In genomic region chr3:10192953-10193691, GRCh38 we compare ENCODE assay signal across 9 cellular contexts. TPM values are rescaled to one million over a fixed set of nuclear protein-coding genes. Genes with fewer than 3 reads are reported as not detected.
DNase-seq lines count a peak whose midpoint lies in the region; ATAC-seq and TF ChIP-seq lines count a peak whose summit lies in the region.
"Had no signal": no experiment of that assay in that cellular context is flagged by ENCODE, and none has a peak within 500 bp of the region (broad histone marks: within the 10 kb centered on the region; RNA-seq: fewer than 3 reads in every experiment).

No MANE protein-coding gene starts in this region.

- no peak for ATAC-seq in HG03469 (IDR thresholded peaks at IDR 0.05; ENCODE audit: unreplicated experiment)

- WGBS in sigmoid colon, 2 donors, result 60 to 86% methylated on average over 12 of the region's 12 CpGs

- peaks cover 11% of the 10 kb centered on the region for H3K4me1 ChIP-seq in A673 (ENCODE audit: insufficient read depth, low read length, poor library complexity, severe bottlenecking)
- H3K4me1 ChIP-seq in sigmoid colon, result peaks cover 0 to 82% (median 72%) of the 10 kb centered on the region in 4 donors

- H3K36me3 ChIP-seq in A673 (ENCODE audit: insufficient read depth, low read length, poor library complexity, severe bottlenecking) (no peaks in the 10 kb centered on the region), sigmoid colon (no peaks in the 10 kb centered on the region)

- POLR2A ChIA-PET in A673 (lab: Charles Lee; ENCODE audit: low non-redundant PET), result no interaction called here

- H3K27ac ChIP-seq in A673 (ENCODE audit: low read depth, low read length, poor library complexity, severe bottlenecking) (no peak overlapping the region), sigmoid colon (peak overlapping the region; percentile 84 to 90 (median 86))
- H3K27ac ChIP-seq: parathyroid adenoma had no signal

- TF ChIP-seq POLR2A in GM18951 (IDR thresholded peaks at IDR 0.05; ENCODE audit: extremely low read depth, insufficient read depth, insufficient read length) (peak; percentile 6), sigmoid colon (IDR thresholded peaks at IDR 0.05) (no peak)

- CTCF ChIA-PET in A673 (lab: Charles Lee), result no interaction called here

- no peaks in the 10 kb centered on the region for H3K27me3 ChIP-seq in A673 (replicated peaks; ENCODE audit: insufficient read depth, low read depth, low read length, poor library complexity)
- H3K27me3 ChIP-seq in sigmoid colon, result no peaks in the 10 kb centered on the region

- H3K9me3 ChIP-seq in A673 (ENCODE audit: low read depth, low read length, poor library complexity, severe bottlenecking) (no peaks in the 10 kb centered on the region), sigmoid colon (no peaks in the 10 kb centered on the region)

- H3K4me3 ChIP-seq in A673 (ENCODE audit: low read depth, low read length, poor library complexity, severe bottlenecking) (no peak overlapping the region), sigmoid colon (no peak overlapping the region)

- in situ Hi-C loops in GM18951 (cut with MboI; ENCODE audit: low sequenced_read_pairs, unreplicated experiment), result no loop called here

- intact Hi-C loops in A673 (cut with micrococcal nuclease; ENCODE audit: unreplicated experiment), result no loop called here
- intact Hi-C loops in sigmoid colon (cut with DNase I), result no loop called here

- TF ChIP-seq CTCF in A673 (conservative IDR thresholded peaks at IDR 0.05; ENCODE audit: low read depth, low read length) (peak; percentile 46), sigmoid colon (IDR thresholded peaks at IDR 0.05) (peak in 2 of 4 experiments; percentile 11 to 35)

- BruUV-seq in A673 (replicated peaks; lab: Mats Ljungman, UMichigan), result no TSS peak

- DNase-seq in A673 (ENCODE audit: low spot score), result peak; percentile 69
- peak; percentile 46 for DNase-seq in NCI-H526 treated with DMSO at 0.1 percent for 48 hours (lab: John Stamatoyannopoulos, UW)
- DNase-seq in activated T-helper 1 cell treated with Interleukin-2 at 50 U/mL for 16 hours (ENCODE audit: low read depth), result peak; percentile 34
- DNase-seq in fibroblast of the conjunctiva (ENCODE audit: low read depth), result peak; percentile 69
- no peak for DNase-seq in sigmoid colon
- no peak for DNase-seq in NCI-H187 treated with DMSO at 0.1 percent for 48 hours (lab: John Stamatoyannopoulos, UW)

- no peak for TF ChIP-seq EP300 in sigmoid colon (IDR thresholded peaks at IDR 0.05)

RNA-seq across cellular contexts. Expression of gene IRAK2, which starts 28.4 kb away (rescaled TPM):
- total RNA-seq in A673 (2021) (0.34 and 0.63 TPM in 2 replicates), sigmoid colon (1 to 10 TPM; 1.1 to 6.1 (median 3.7) TPM)
- 1 to 10 TPM; 1.2 to 2.8 (median 2.8) TPM for polyA plus RNA-seq in sigmoid colon

RNA-seq across cellular contexts. Expression of gene VHL, which starts 51.5 kb away (rescaled TPM):
- 46.4 and 57.3 TPM in 2 replicates for total RNA-seq in A673 (2021)
- total RNA-seq in sigmoid colon, result 10 to 100 TPM; 20.1 to 29.9 (median 25.8) TPM
- polyA plus RNA-seq in sigmoid colon, result 10 to 100 TPM; 20.4 to 35.4 (median 28.9) TPM

RNA-seq across cellular contexts. Expression of gene TATDN2, which starts 55.1 kb away (rescaled TPM):
- total RNA-seq in A673 (2021) (37.1 and 42.0 TPM in 2 replicates), sigmoid colon (10 to 100 TPM; 11.2 to 23.3 (median 12.6) TPM)
- 10 to 100 TPM; 13.4 to 25.7 (median 17.4) TPM for polyA plus RNA-seq in sigmoid colon

Comparison
In these comparisons a context has a peak if more than half of its experiments do, and no peak if none do; other contexts are left out.
1. DNase-seq: peak in A673 (single experiment), NCI-H526 treated with DMSO at 0.1 percent for 48 hours (single experiment), activated T-helper 1 cell treated with Interleukin-2 at 50 U/mL for 16 hours (single experiment) and fibroblast of the conjunctiva (single experiment); none in sigmoid colon (single experiment) and NCI-H187 treated with DMSO at 0.1 percent for 48 hours (single experiment).